ENCODE assay signal across 9 cellular contexts in the genomic region with DNA sequence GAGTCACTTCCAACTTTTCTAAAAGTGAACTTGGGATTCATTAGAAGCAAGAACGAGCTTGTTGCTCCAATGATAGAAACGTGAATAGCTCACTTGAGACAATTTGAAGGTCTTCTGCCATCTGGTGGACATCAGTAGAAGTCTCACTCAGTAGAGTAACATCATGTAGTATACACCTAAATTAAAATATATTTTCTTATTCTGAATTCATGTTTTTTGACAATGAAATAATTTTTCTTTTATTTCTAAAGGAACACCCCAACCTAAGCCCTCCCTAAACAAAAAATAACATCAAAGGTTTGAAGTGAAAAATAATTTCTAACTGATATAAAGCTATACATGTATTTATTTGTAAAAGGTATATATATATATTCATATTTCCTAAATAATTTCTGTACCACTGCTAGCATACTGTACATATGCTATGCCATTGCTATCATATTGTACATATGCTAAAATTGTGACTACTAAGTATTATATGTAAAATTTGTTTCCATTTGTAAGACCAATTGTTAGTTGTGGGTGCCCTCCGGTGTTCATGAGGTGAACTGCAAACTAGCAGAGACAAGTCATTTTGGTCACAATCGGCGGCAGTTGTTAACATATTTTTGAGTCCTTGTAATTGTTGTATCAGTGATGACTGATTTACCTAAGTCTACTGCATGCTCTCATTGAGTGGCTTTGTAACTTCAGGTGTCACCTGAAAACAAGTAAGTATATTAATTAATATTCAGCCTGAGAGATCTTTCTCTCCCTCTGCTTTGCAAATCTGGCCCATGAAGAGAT.
A peak's percentile ranks its signal among the peaks of the same experiment; 100 is the strongest.
DNase-seq lines count a peak whose midpoint lies in the region; ATAC-seq and TF ChIP-seq lines count a peak whose summit lies in the region.
"Had no signal": no experiment of that assay in that cellular context is flagged by ENCODE, and none has a peak within 500 bp of the region (broad histone marks: within the 10 kb centered on the region; RNA-seq: fewer than 3 reads in every experiment).

No MANE protein-coding gene starts in this region.

- H3K4me3 ChIP-seq in Karpas-422 (ENCODE audit: low read length) (no peak overlapping the region), PC-9 (no peak overlapping the region), adrenal gland (no peak overlapping the region), left ventricle myocardium inferior (no peak overlapping the region)
- H3K4me3 ChIP-seq: BLaER1 treated with 17β-estradiol and CSF1 and Interleukin-3, amounts not matched to agents 10 nM and 100 nM had no signal

- no peak overlapping the region for H3K9ac ChIP-seq in H9 (ENCODE audit: extremely low read depth, insufficient read length, low read length)
- H3K9ac ChIP-seq in Karpas-422 (ENCODE audit: low read length): no peak overlapping the region
- H3K9ac ChIP-seq: BLaER1 treated with 17β-estradiol and CSF1 and Interleukin-3, amounts not matched to agents 10 nM and 100 nM had no signal

- POLR2A ChIA-PET in PC-9 (lab: Charles Lee; ENCODE audit: unreplicated experiment): interaction anchor here (0.6 to 0.7 kb wide), 2 partner anchors 445 to 599 kb away, joined by 4 to 5 read pairs; partner anchors contain the start of gene FAM3C

- no peaks in the 10 kb centered on the region for H3K27me3 Mint-ChIP-seq in H9 (ENCODE audit: low read depth)

- ATAC-seq in sciatic nerve: peak; percentile 81

- no peak overlapping the region for H3K18ac ChIP-seq in H9 (ENCODE audit: insufficient read length, low read depth, low read length)

- no peaks in the 10 kb centered on the region for H3K36me3 ChIP-seq in Karpas-422 (ENCODE audit: insufficient read depth, low read length)
- no peaks in the 10 kb centered on the region for H3K36me3 ChIP-seq in PC-9 (ENCODE audit: low read depth)
- no peaks in the 10 kb centered on the region for H3K36me3 ChIP-seq in adrenal gland (replicated peaks in 1 of 2)
- no peaks in the 10 kb centered on the region for H3K36me3 ChIP-seq in left ventricle myocardium inferior
- H3K36me3 ChIP-seq: BLaER1 treated with 17β-estradiol and CSF1 and Interleukin-3, amounts not matched to agents 10 nM and 100 nM had no signal

- DNase-seq in NK-92 treated with Interleukin-12 subunit alpha and Interleukin-12 subunit beta, amount 100 ng/mL, for 24 hours (lab: John Stamatoyannopoulos, UW): peak; percentile 16
- no peak for DNase-seq in NK-92 (lab: John Stamatoyannopoulos, UW; ENCODE audit: unreplicated experiment)
- DNase-seq in H9: peak; percentile 59
- peak; percentile 82 for DNase-seq in Karpas-422
- peak; percentile 46 to 63 for DNase-seq in PC-9
- peak; percentile 49 to 82 (median 70) for DNase-seq in adrenal gland
- DNase-seq in left ventricle myocardium inferior: no peak
- DNase-seq in sciatic nerve (ENCODE audit: low spot score): peak; percentile 71

- H4K5ac ChIP-seq in H9 (ENCODE audit: insufficient read length, low read depth, low read length): no peak overlapping the region

- no peaks in the 10 kb centered on the region for H3K27me3 ChIP-seq in H9 (ENCODE audit: insufficient read depth, low read length)
- H3K27me3 ChIP-seq in Karpas-422 (ENCODE audit: low read length): no peaks in the 10 kb centered on the region
- H3K27me3 ChIP-seq in PC-9 (ENCODE audit: insufficient read depth, low read depth): no peaks in the 10 kb centered on the region
- H3K27me3 ChIP-seq in adrenal gland: no peaks in the 10 kb centered on the region
- no peaks in the 10 kb centered on the region for H3K27me3 ChIP-seq in left ventricle myocardium inferior (ENCODE audit: low read depth)
- H3K27me3 ChIP-seq: BLaER1 treated with 17β-estradiol and CSF1 and Interleukin-3, amounts not matched to agents 10 nM and 100 nM had no signal

- no peak overlapping the region for H3K4me2 ChIP-seq in H9 (ENCODE audit: insufficient read depth, insufficient read length, low read length)
- no peak overlapping the region for H3K4me2 ChIP-seq in Karpas-422 (ENCODE audit: low read depth, low read length, poor library complexity, severe bottlenecking)
- no peak overlapping the region; the same call in 1 of the 2 replicates for H3K4me2 ChIP-seq in PC-9
- H3K4me2 ChIP-seq: BLaER1 treated with 17β-estradiol and CSF1 and Interleukin-3, amounts not matched to agents 10 nM and 100 nM had no signal

- H3K9me2 ChIP-seq in Karpas-422 (replicated peaks; ENCODE audit: insufficient read depth, low read length): no peaks in the 10 kb centered on the region
- no peaks in the 10 kb centered on the region for H3K9me2 ChIP-seq in PC-9 (ENCODE audit: insufficient read depth)

- BruUV-seq in PC-9 (replicated peaks; lab: Mats Ljungman, UMichigan): no TSS peak

- no peaks in the 10 kb centered on the region for H3K9me3 Mint-ChIP-seq in H9

- WGBS in H9 (ENCODE audit: extremely low coverage, insufficient read length, low lambda C conversion rate): no CpG with 5 or more reads among the region's 5 CpGs
- 5 to 11% (median 10%) methylated on average over 5 of the region's 5 CpGs for WGBS in adrenal gland, 4 donors

- H3K14ac ChIP-seq in H9 (ENCODE audit: insufficient read depth, low read length): no peak overlapping the region

- TF ChIP-seq POLR2A in adrenal gland (IDR thresholded peaks at IDR 0.05): no peak

- H3K56ac ChIP-seq in H9 (ENCODE audit: insufficient read length, low read depth, low read length): no peak overlapping the region

- peak; percentile 88 for TF ChIP-seq CTCF in H9 (conservative IDR thresholded peaks at IDR 0.05)
- peak; percentile 94 for TF ChIP-seq CTCF in PC-9 (conservative IDR thresholded peaks at IDR 0.05)
- TF ChIP-seq CTCF in adrenal gland (IDR thresholded peaks at IDR 0.05): peak; percentile 36 to 72 (median 56)
- peak; percentile 61 for TF ChIP-seq CTCF in left ventricle myocardium inferior (IDR thresholded peaks at IDR 0.05; ENCODE audit: borderline replicate concordance)

- H3K4me1 ChIP-seq in H9 (ENCODE audit: insufficient read depth, low read length) (no peaks in the 10 kb centered on the region), Karpas-422 (ENCODE audit: low read length) (no peaks in the 10 kb centered on the region), PC-9 (replicated peaks; ENCODE audit: insufficient read depth) (no peaks in the 10 kb centered on the region), adrenal gland (replicated peaks in 1 of 2) (no peaks in the 10 kb centered on the region), left ventricle myocardium inferior (no peaks in the 10 kb centered on the region)
- H3K4me1 ChIP-seq: BLaER1 treated with 17β-estradiol and CSF1 and Interleukin-3, amounts not matched to agents 10 nM and 100 nM had no signal

- H2BK15ac ChIP-seq in H9 (ENCODE audit: low read depth, low read length): no peak overlapping the region

- H3K4me1 Mint-ChIP-seq in H9: no peaks in the 10 kb centered on the region; a peak in 1 of 4 replicates

- H2AFZ ChIP-seq in H9 (ENCODE audit: low read length): no peak overlapping the region
- no peak overlapping the region for H2AFZ ChIP-seq in Karpas-422 (ENCODE audit: low read length)
- H2AFZ ChIP-seq in PC-9: no peak overlapping the region

- no peak overlapping the region for H3T11ph ChIP-seq in H9 (ENCODE audit: low read length)

- no peak overlapping the region for H4K8ac ChIP-seq in H9 (replicated peaks; ENCODE audit: insufficient read length, low read depth, low read length)

- CTCF ChIA-PET in PC-9 (lab: Charles Lee): interaction anchor here (0.5 to 1.3 kb wide), 17 partner anchors 13 to 1203 kb away, joined by 3 to 14 read pairs (median 3); no protein-coding TSS in a partner anchor

- no peak overlapping the region for H2BK12ac ChIP-seq in H9 (ENCODE audit: insufficient read length, low read depth, low read length)

- H3K79me1 ChIP-seq in H9 (ENCODE audit: insufficient read depth, low read depth, low read length, poor library complexity, severe bottlenecking): no peaks in the 10 kb centered on the region

- H2BK5ac ChIP-seq in H9 (ENCODE audit: insufficient read length, low read length): no peak overlapping the region

- H2BK120ac ChIP-seq in H9 (ENCODE audit: low read depth, low read length, poor library complexity, severe bottlenecking): no peak overlapping the region

- H3F3A ChIP-seq in PC-9 (ENCODE audit: insufficient read depth, low read depth): no peaks in the 10 kb centered on the region

- intact Hi-C loops in PC-9 (cut with micrococcal nuclease; ENCODE audit: unreplicated experiment): loop anchor here (1.0 to 10.0 kb wide), 6 partner anchors 260 to 1202 kb away; no protein-coding TSS in a partner anchor
- intact Hi-C loops in adrenal gland (cut with DNase I): loop anchor here in 1 of 2 donors (10.0 kb wide), 1 partner anchor 240 kb away; no protein-coding TSS in a partner anchor
- intact Hi-C loops in left ventricle myocardium inferior (cut with micrococcal nuclease): no loop called here
- intact Hi-C loops in sciatic nerve (cut with DNase I): no loop called here

- H3K79me2 ChIP-seq in H9 (ENCODE audit: insufficient read depth, low read length) (no peaks in the 10 kb centered on the region), Karpas-422 (ENCODE audit: low read length) (no peaks in the 10 kb centered on the region), PC-9 (ENCODE audit: low read depth) (no peaks in the 10 kb centered on the region)

- H3K23me2 ChIP-seq in H9 (ENCODE audit: insufficient read length, low read depth, low read length, poor library complexity, severe bottlenecking): no peaks in the 10 kb centered on the region

- H3K4ac ChIP-seq in H9 (ENCODE audit: low read depth, low read length): no peak overlapping the region

- H3K9me3 ChIP-seq in H9 (ENCODE audit: control insufficient read depth, low read depth, low read length) (no peaks in the 10 kb centered on the region), Karpas-422 (ENCODE audit: low read length) (no peaks in the 10 kb centered on the region), PC-9 (ENCODE audit: insufficient read depth, low read depth) (no peaks in the 10 kb centered on the region), adrenal gland (replicated peaks in 1 of 3) (no peaks in the 10 kb centered on the region), left ventricle myocardium inferior (replicated peaks) (no peaks in the 10 kb centered on the region)
- H3K9me3 ChIP-seq: BLaER1 treated with 17β-estradiol and CSF1 and Interleukin-3, amounts not matched to agents 10 nM and 100 nM had no signal

- H3K4me3 Mint-ChIP-seq in H9: no peak overlapping the region

- no peak overlapping the region for H4K91ac ChIP-seq in H9 (ENCODE audit: insufficient read length, low read depth, low read length)

- no peaks in the 10 kb centered on the region for H4K20me1 ChIP-seq in H9 (ENCODE audit: control insufficient read depth, insufficient read depth, insufficient read length)
- no peaks in the 10 kb centered on the region for H4K20me1 ChIP-seq in Karpas-422 (ENCODE audit: insufficient read depth, low read depth, low read length)
- no peaks in the 10 kb centered on the region for H4K20me1 ChIP-seq in PC-9 (ENCODE audit: insufficient read depth)
- H4K20me1 ChIP-seq: BLaER1 treated with 17β-estradiol and CSF1 and Interleukin-3, amounts not matched to agents 10 nM and 100 nM had no signal

- peaks cover 31 to 48% (median 40%) of the 10 kb centered on the region in 3 experiments; a peak in 6 of 7 replicates for H3K36me3 Mint-ChIP-seq in H9 (ENCODE audit: insufficient read depth in 1 of 3, low read depth in 3 of 3)

- H3K27ac Mint-ChIP-seq in H9: no peak overlapping the region

- no peak overlapping the region for H2BK20ac ChIP-seq in H9 (ENCODE audit: low read depth, low read length, poor library complexity, severe bottlenecking)

- H3K27ac ChIP-seq in H9 (ENCODE audit: insufficient read length, low read depth, low read length) (no peak overlapping the region), Karpas-422 (ENCODE audit: low read length) (no peak overlapping the region), PC-9 (no peak overlapping the region), adrenal gland (no peak overlapping the region), left ventricle myocardium inferior (replicated peaks) (no peak overlapping the region)
- H3K27ac ChIP-seq: BLaER1 treated with 17β-estradiol and CSF1 and Interleukin-3, amounts not matched to agents 10 nM and 100 nM had no signal

- H3K23ac ChIP-seq in H9 (ENCODE audit: insufficient read length, low read depth, low read length): no peak overlapping the region

- H2AK5ac ChIP-seq in H9 (ENCODE audit: insufficient read length, low read length): no peak overlapping the region

Comparison
In these comparisons a context has a peak if more than half of its experiments do, and no peak if none do; other contexts are left out.
1. DNase-seq: peak in NK-92 treated with Interleukin-12 subunit alpha and Interleukin-12 subunit beta, amount 100 ng/mL, for 24 hours (single experiment), H9 (single experiment), Karpas-422 (single experiment), PC-9 (2 of 2), adrenal gland (7 of 7) and sciatic nerve (single experiment); none in NK-92 (single experiment) and left ventricle myocardium inferior (single experiment).
2. Peak in every context shown above with its lines, with median percentiles within 50 percentile points of each other: CTCF ChIP-seq.